Comparison of ENCODE assay signal across 28 cellular contexts in the genomic region with DNA sequence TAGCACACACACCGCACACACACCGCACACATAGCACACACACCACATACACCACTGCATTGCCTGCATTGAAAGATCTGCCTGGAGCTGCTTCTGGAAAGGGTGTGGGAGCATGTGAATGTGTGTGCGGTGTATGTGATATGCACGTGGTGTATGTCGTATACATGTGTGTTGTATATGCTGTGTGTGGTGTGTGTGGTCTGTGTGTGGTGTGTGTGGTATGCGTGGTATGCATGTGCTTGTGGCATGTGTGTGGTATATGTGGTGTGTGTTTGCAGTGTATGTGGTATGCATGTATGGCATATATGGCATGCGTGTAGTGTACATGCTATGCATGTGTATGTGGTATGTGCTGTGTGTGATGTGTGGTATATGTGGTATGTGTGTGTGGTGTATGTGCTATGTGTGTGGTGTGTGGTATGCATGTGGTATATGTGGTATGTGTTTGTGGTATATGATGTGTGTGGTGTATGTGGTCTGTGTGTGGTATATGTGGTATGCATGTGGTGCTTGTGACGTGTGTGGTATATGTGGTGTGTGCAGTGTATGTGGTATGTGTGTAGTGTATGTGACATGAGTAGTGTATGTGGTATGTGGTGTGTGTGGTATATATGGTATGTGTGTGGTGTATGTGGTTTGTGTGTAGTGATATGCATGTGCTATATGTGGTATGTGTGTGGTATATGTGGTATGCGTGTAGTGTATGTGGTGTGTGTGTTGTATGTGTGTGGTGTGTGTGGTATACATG.
"Had no signal": no experiment of that assay in that cellular context is flagged by ENCODE, and none has a peak within 500 bp of the region (broad histone marks: within the 10 kb centered on the region; RNA-seq: fewer than 3 reads in every experiment).

No MANE protein-coding gene starts in this region.

- H3K36me3 ChIP-seq: breast epithelium, pancreas, suprapubic skin, transverse colon had no signal

- H3K4me1 Mint-ChIP-seq: activated B cell treated with CpG ODN at 0.5 μM for 24 hours; activated CD4-positive, alpha-beta T cell treated with anti-CD3 and anti-CD28 coated beads for 36 hours; activated naive CD8-positive, alpha-beta T cell treated with anti-CD3 and anti-CD28 coated beads, Interleukin-2, amount 10 ng/mL, durations not matched to agents 7 days and 5 days; immature natural killer cell had no signal

- H3K4me3 Mint-ChIP-seq: activated B cell treated with CpG ODN at 0.5 μM for 24 hours; activated CD4-positive, alpha-beta T cell treated with anti-CD3 and anti-CD28 coated beads for 36 hours; activated naive CD8-positive, alpha-beta T cell treated with anti-CD3 and anti-CD28 coated beads, Interleukin-2, amount 10 ng/mL, durations not matched to agents 7 days and 5 days; activated T-cell treated with anti-CD3 and anti-CD28 coated beads, Interleukin-2, amount 50 U/mL, for 24 hours; immature natural killer cell; nephron; T-helper 1 cell treated with Interleukin-12 subunit alpha and Interleukin-12 subunit beta and Interleukin-4 antibody, amounts not matched to agents 30 μg/mL and 1 μg/mL, for 36 hours had no signal

- H3K36me3 Mint-ChIP-seq: activated naive CD8-positive, alpha-beta T cell treated with anti-CD3 and anti-CD28 coated beads, Interleukin-2, amount 10 ng/mL, durations not matched to agents 7 days and 5 days had no signal

- H3K27ac Mint-ChIP-seq: activated B cell treated with CpG ODN at 0.5 μM for 24 hours; activated CD4-positive, alpha-beta T cell treated with anti-CD3 and anti-CD28 coated beads for 36 hours; activated naive CD8-positive, alpha-beta T cell treated with anti-CD3 and anti-CD28 coated beads, Interleukin-2, amount 10 ng/mL, durations not matched to agents 7 days and 5 days; activated T-cell treated with anti-CD3 and anti-CD28 coated beads, Interleukin-2, amount 50 U/mL, for 24 hours; immature natural killer cell; nephron; T-helper 1 cell treated with Interleukin-12 subunit alpha and Interleukin-12 subunit beta and Interleukin-4 antibody, amounts not matched to agents 30 μg/mL and 1 μg/mL, for 36 hours had no signal

- DNase-seq: activated B cell treated with CpG ODN at 0.5 μM for 24 hours; activated CD4-positive, alpha-beta T cell treated with anti-CD3 and anti-CD28 coated beads for 36 hours; activated CD4-positive, alpha-beta T cell treated with anti-CD3 and anti-CD28 coated beads, Interleukin-2, amount 50 U/mL, for 4 hours; activated CD8-positive, alpha-beta memory T cell treated with anti-CD3 and anti-CD28 coated beads for 24 hours; activated CD8-positive, alpha-beta memory T cell treated with anti-CD3 and anti-CD28 coated beads, Interleukin-2, amount 50 U/mL, for 4 hours; activated naive CD4-positive, alpha-beta T cell treated with Interleukin-2 at 50 U/mL for 16 hours; activated naive CD8-positive, alpha-beta T cell treated with anti-CD3 and anti-CD28 coated beads, Interleukin-2, amount 10 ng/mL, durations not matched to agents 7 days and 5 days; activated T-cell treated with anti-CD3 and anti-CD28 coated beads, Interleukin-2, amount 50 U/mL, for 24 hours; amniotic stem cell; foreskin fibroblast; immature natural killer cell; kidney glomerular epithelial cell; left lung; mammary epithelial cell; midbrain; pancreas; psoas muscle; right cardiac atrium; stimulated activated CD4-positive, alpha-beta T cell treated with anti-CD3 and anti-CD28 coated beads, Interleukin-12 subunit alpha, Interleukin-12 subunit beta, amount 100 ng/mL, for 4 hours; stimulated activated CD4-positive, alpha-beta T cell treated with anti-CD3 and anti-CD28 coated beads, Interleukin-1b, Interleukin-23, amount 100 ng/mL, for 48 hours; stomach; T1000; transverse colon had no signal

- H3K4me3 ChIP-seq: breast epithelium, coronary artery, left lung, pancreas, psoas muscle, stomach, suprapubic skin, transverse colon had no signal

- H3K27me3 ChIP-seq: breast epithelium, pancreas, stomach, suprapubic skin, transverse colon had no signal

- H3K9me3 ChIP-seq: breast epithelium, left lung, pancreas, psoas muscle, stomach, suprapubic skin, transverse colon had no signal

- H3K27ac ChIP-seq: breast epithelium, coronary artery, left lung, pancreas, psoas muscle, stomach, suprapubic skin, transverse colon had no signal

- H3K4me1 ChIP-seq: breast epithelium, left lung, pancreas, psoas muscle, stomach, suprapubic skin, transverse colon had no signal

- ATAC-seq: left lung, pancreas, psoas muscle, right cardiac atrium had no signal

- H3K9me3 Mint-ChIP-seq: activated B cell treated with CpG ODN at 0.5 μM for 24 hours; activated naive CD8-positive, alpha-beta T cell treated with anti-CD3 and anti-CD28 coated beads, Interleukin-2, amount 10 ng/mL, durations not matched to agents 7 days and 5 days; activated T-cell treated with anti-CD3 and anti-CD28 coated beads, Interleukin-2, amount 50 U/mL, for 24 hours; immature natural killer cell; nephron; T-helper 1 cell treated with Interleukin-12 subunit alpha and Interleukin-12 subunit beta and Interleukin-4 antibody, amounts not matched to agents 30 μg/mL and 1 μg/mL, for 36 hours had no signal
